In the genomic region with DNA sequence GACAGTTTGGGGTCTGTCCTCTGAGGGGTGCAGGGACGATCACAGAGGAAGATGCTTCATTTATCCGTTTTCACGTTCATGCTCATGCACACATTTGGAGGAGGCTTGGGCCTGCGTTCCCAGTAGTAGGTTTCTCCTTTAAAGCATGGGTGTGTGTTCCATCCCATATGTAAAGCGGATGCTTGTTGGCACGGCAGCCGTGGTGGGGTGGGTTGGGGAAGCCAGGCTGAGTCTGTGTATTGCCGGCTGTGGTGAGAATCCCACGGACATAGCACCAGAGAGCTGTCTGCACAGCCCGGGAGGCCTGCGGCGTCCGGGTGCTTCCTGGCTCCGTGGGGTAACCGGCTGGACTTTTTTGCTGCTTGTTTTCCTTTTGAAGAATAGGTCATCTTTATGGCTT, we compare ENCODE assay signal across 9 cellular contexts. TPM values are rescaled to one million over a fixed set of nuclear protein-coding genes. Genes with fewer than 3 reads are reported as not detected.
A peak's percentile ranks its signal among the peaks of the same experiment; 100 is the strongest.
DNase-seq lines count a peak whose midpoint lies in the region; ATAC-seq and TF ChIP-seq lines count a peak whose summit lies in the region.
"Had no signal": no experiment of that assay in that cellular context is flagged by ENCODE, and none has a peak within 500 bp of the region (broad histone marks: within the 10 kb centered on the region; RNA-seq: fewer than 3 reads in every experiment).

No MANE protein-coding gene starts in this region.

- no peaks in the 10 kb centered on the region for H3K36me3 Mint-ChIP-seq in activated CD4-positive, alpha-beta memory T cell treated with anti-CD3 and anti-CD28 coated beads for 36 hours
- no peaks in the 10 kb centered on the region for H3K36me3 Mint-ChIP-seq in activated CD4-positive, alpha-beta memory T cell treated with anti-CD3 and anti-CD28 coated beads, Interleukin-2, amount 10 ng/mL, durations not matched to agents 7 days and 5 days (ENCODE audit: low read depth)
- H3K36me3 Mint-ChIP-seq in central memory CD8-positive, alpha-beta T cell (ENCODE audit: insufficient read depth), result no peaks in the 10 kb centered on the region

- no peak for TF ChIP-seq EP300 in transverse colon (IDR thresholded peaks at IDR 0.05; ENCODE audit: low read depth)

- H3K36me3 ChIP-seq in transverse colon, result no peaks in the 10 kb centered on the region

- peaks cover 8% of the 10 kb centered on the region for H3K4me1 Mint-ChIP-seq in activated CD4-positive, alpha-beta memory T cell treated with anti-CD3 and anti-CD28 coated beads for 36 hours (ENCODE audit: low read depth)
- H3K4me1 Mint-ChIP-seq in activated CD4-positive, alpha-beta memory T cell treated with anti-CD3 and anti-CD28 coated beads, Interleukin-2, amount 10 ng/mL, durations not matched to agents 7 days and 5 days, result no peaks in the 10 kb centered on the region
- H3K4me1 Mint-ChIP-seq in central memory CD8-positive, alpha-beta T cell, result peaks cover 5% of the 10 kb centered on the region

- peak overlapping the region; percentile 9 to 43 (median 30) for H3K4me3 ChIP-seq in transverse colon

- no peaks in the 10 kb centered on the region for H3K9me3 ChIP-seq in transverse colon

- ATAC-seq in central memory CD8-positive, alpha-beta T cell (replicated peaks; ENCODE audit: extremely low read depth, poor library complexity, severe bottlenecking), result no peak
- no peak for ATAC-seq in HG02759 (IDR thresholded peaks at IDR 0.05; ENCODE audit: unreplicated experiment)
- no peak for ATAC-seq in GM21786 (IDR thresholded peaks at IDR 0.05; ENCODE audit: unreplicated experiment)
- ATAC-seq: HCT116 had no signal

- no peak for TF ChIP-seq CTCF in transverse colon (IDR thresholded peaks at IDR 0.05)

- peak overlapping the region; percentile 51 for H3K4me3 Mint-ChIP-seq in activated CD4-positive, alpha-beta memory T cell treated with anti-CD3 and anti-CD28 coated beads for 36 hours
- H3K4me3 Mint-ChIP-seq in activated CD4-positive, alpha-beta memory T cell treated with anti-CD3 and anti-CD28 coated beads, Interleukin-2, amount 10 ng/mL, durations not matched to agents 7 days and 5 days, result no peak overlapping the region
- peak overlapping the region; percentile 63 for H3K4me3 Mint-ChIP-seq in central memory CD8-positive, alpha-beta T cell

- peaks cover 0 to 12% (median 4%) of the 10 kb centered on the region in 4 donors for H3K4me1 ChIP-seq in transverse colon

- H3K27ac ChIP-seq in transverse colon, result peak overlapping the region; percentile 62 to 84 (median 82)

- peaks cover 8% of the 10 kb centered on the region for H3K27me3 ChIP-seq in transverse colon

- no peak for DNase-seq in activated CD4-positive, alpha-beta memory T cell treated with anti-CD3 and anti-CD28 coated beads for 36 hours
- DNase-seq in activated CD4-positive, alpha-beta memory T cell treated with anti-CD3 and anti-CD28 coated beads, Interleukin-2, amount 10 ng/mL, durations not matched to agents 7 days and 5 days, result no peak
- no peak for DNase-seq in central memory CD8-positive, alpha-beta T cell (ENCODE audit: low spot score in 2 of 2)
- DNase-seq in mesenteric fat pad (ENCODE audit: low spot score) (peak; percentile 81), transverse colon (no peak), NCI-H2107 (lab: John Stamatoyannopoulos, UW) (no peak)

- no peak overlapping the region for H3K27ac Mint-ChIP-seq in activated CD4-positive, alpha-beta memory T cell treated with anti-CD3 and anti-CD28 coated beads for 36 hours
- no peak overlapping the region for H3K27ac Mint-ChIP-seq in activated CD4-positive, alpha-beta memory T cell treated with anti-CD3 and anti-CD28 coated beads, Interleukin-2, amount 10 ng/mL, durations not matched to agents 7 days and 5 days
- no peak overlapping the region for H3K27ac Mint-ChIP-seq in central memory CD8-positive, alpha-beta T cell (ENCODE audit: low read depth)

- H3K9me3 Mint-ChIP-seq in activated CD4-positive, alpha-beta memory T cell treated with anti-CD3 and anti-CD28 coated beads for 36 hours, result no peaks in the 10 kb centered on the region
- no peaks in the 10 kb centered on the region for H3K9me3 Mint-ChIP-seq in activated CD4-positive, alpha-beta memory T cell treated with anti-CD3 and anti-CD28 coated beads, Interleukin-2, amount 10 ng/mL, durations not matched to agents 7 days and 5 days
- no peaks in the 10 kb centered on the region for H3K9me3 Mint-ChIP-seq in central memory CD8-positive, alpha-beta T cell

- 44% methylated on average over 15 of the region's 15 CpGs; no CpG with 5 or more reads in 1 of the 2 donors for WGBS in transverse colon (ENCODE audit: low coverage in 1 of 2), 2 donors

- POLR2A ChIA-PET in activated CD4-positive, alpha-beta memory T cell treated with anti-CD3 and anti-CD28 coated beads for 36 hours (lab: Charles Lee), result no interaction called here
- POLR2A ChIA-PET in activated CD4-positive, alpha-beta memory T cell treated with anti-CD3 and anti-CD28 coated beads, Interleukin-2, amount 10 ng/mL, durations not matched to agents 7 days and 5 days (lab: Charles Lee), result no interaction called here

- CTCF ChIA-PET in activated CD4-positive, alpha-beta memory T cell treated with anti-CD3 and anti-CD28 coated beads for 36 hours (lab: Charles Lee), result no interaction called here
- CTCF ChIA-PET in activated CD4-positive, alpha-beta memory T cell treated with anti-CD3 and anti-CD28 coated beads, Interleukin-2, amount 10 ng/mL, durations not matched to agents 7 days and 5 days (lab: Charles Lee), result interaction anchor here (1.1 kb wide), 1 partner anchor 77 kb away, joined by 3 read pairs; no protein-coding TSS in a partner anchor

- peaks cover 4% of the 10 kb centered on the region for H3K27me3 Mint-ChIP-seq in activated CD4-positive, alpha-beta memory T cell treated with anti-CD3 and anti-CD28 coated beads for 36 hours
- peaks cover 5% of the 10 kb centered on the region for H3K27me3 Mint-ChIP-seq in activated CD4-positive, alpha-beta memory T cell treated with anti-CD3 and anti-CD28 coated beads, Interleukin-2, amount 10 ng/mL, durations not matched to agents 7 days and 5 days
- H3K27me3 Mint-ChIP-seq in central memory CD8-positive, alpha-beta T cell, result peaks cover 25% of the 10 kb centered on the region

- in situ Hi-C loops in transverse colon (cut with MboI; ENCODE audit: low pct_ligation_motif_present in 1 of 4, low pct_unique_long_range_greater_than_20kb in 1 of 4, low sequenced_read_pairs in 3 of 4), result no loop called here

- no peak for TF ChIP-seq POLR2A in transverse colon (IDR thresholded peaks at IDR 0.05)

- intact Hi-C loops in activated CD4-positive, alpha-beta memory T cell treated with anti-CD3 and anti-CD28 coated beads for 36 hours (cut with micrococcal nuclease), result no loop called here
- intact Hi-C loops in transverse colon (cut with DNase I; ENCODE audit: low total_unique reads), result no loop called here

RNA-seq across cellular contexts. Expression of gene JAKMIP3, which starts 0.4 kb away (rescaled TPM):
- under 1 TPM; 0.77 to 0.95 TPM for total RNA-seq in activated CD4-positive, alpha-beta memory T cell treated with anti-CD3 and anti-CD28 coated beads for 36 hours
- under 1 TPM; 0.83 to 0.90 TPM for total RNA-seq in activated CD4-positive, alpha-beta memory T cell treated with anti-CD3 and anti-CD28 coated beads, Interleukin-2, amount 10 ng/mL, durations not matched to agents 7 days and 5 days
- total RNA-seq in mesenteric fat pad (0.48 TPM), transverse colon (1 to 10 TPM in 1 of 4 donors, under 1 TPM in 3; 0.14 to 1.1 (median 0.28) TPM)
